ENCODE assay signal across 18 cellular contexts in the genomic region with DNA sequence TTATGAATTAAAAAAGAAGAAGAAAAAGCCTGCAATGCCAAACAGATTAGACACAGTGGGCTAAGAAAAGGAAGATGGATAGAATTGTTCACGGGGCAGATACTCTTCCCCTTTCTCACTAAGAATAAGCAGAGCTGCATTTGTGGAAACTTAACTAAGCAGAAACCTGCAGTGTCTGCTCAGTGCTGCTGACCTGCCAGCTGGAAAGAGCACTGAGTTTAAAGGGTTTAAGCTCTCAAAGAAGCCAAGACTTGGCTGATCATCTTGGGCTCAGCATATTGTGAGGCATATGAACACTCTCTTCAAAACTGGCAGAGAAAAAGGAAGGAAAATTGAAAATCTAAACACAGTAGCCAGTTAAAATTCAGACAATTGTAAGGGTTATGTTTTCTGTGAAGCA.
DNase-seq lines count a peak whose midpoint lies in the region; ATAC-seq and TF ChIP-seq lines count a peak whose summit lies in the region.
"Had no signal": no experiment of that assay in that cellular context is flagged by ENCODE, and none has a peak within 500 bp of the region (broad histone marks: within the 10 kb centered on the region; RNA-seq: fewer than 3 reads in every experiment).

No MANE protein-coding gene starts in this region.

- H2AK5ac ChIP-seq in neuronal stem cell (ENCODE audit: low read depth, low read length) = no peak overlapping the region

- H3K27me3 ChIP-seq in HAP-1 (ENCODE audit: low read depth) (no peaks in the 10 kb centered on the region), neuronal stem cell (ENCODE audit: control insufficient read depth in 3 of 3, insufficient read depth in 3 of 3, low read depth in 1 of 3, low read length in 3 of 3) (no peaks in the 10 kb centered on the region)

- no peaks in the 10 kb centered on the region for H3K79me1 ChIP-seq in neuronal stem cell (ENCODE audit: low read depth, low read length)

- H3K9me3 ChIP-seq in HAP-1 = no peaks in the 10 kb centered on the region
- no peaks in the 10 kb centered on the region for H3K9me3 ChIP-seq in neuronal stem cell (replicated peaks in 1 of 2; ENCODE audit: control insufficient read depth in 2 of 2, insufficient read depth in 1 of 2, low read depth in 1 of 2, low read length in 2 of 2)
- H3K9me3 ChIP-seq: mucosa of descending colon had no signal

- no peak overlapping the region for H2BK12ac ChIP-seq in neuronal stem cell (ENCODE audit: low read length)

- H3K14ac ChIP-seq in neuronal stem cell (ENCODE audit: low read length) = no peak overlapping the region

- H3K4me3 ChIP-seq in HAP-1 (no peak overlapping the region), choroid plexus epithelial cell (ENCODE audit: low read depth, low read length) (no peak overlapping the region), neuronal stem cell (ENCODE audit: low read length in 2 of 2) (no peak overlapping the region)
- H3K4me3 ChIP-seq: mucosa of descending colon had no signal

- H3K36me3 ChIP-seq in HAP-1 (replicated peaks) = no peaks in the 10 kb centered on the region
- H3K36me3 ChIP-seq in neuronal stem cell (replicated peaks in 1 of 2; ENCODE audit: control insufficient read depth in 2 of 2, insufficient read depth in 2 of 2, low read length in 2 of 2) = no peaks in the 10 kb centered on the region

- no peak overlapping the region for H3K18ac ChIP-seq in neuronal stem cell (ENCODE audit: low read length)

- in situ Hi-C loops in HAP-1 (cut with MboI; ENCODE audit: low sequenced_read_pairs) = no loop called here

- ATAC-seq in HG03469 (IDR thresholded peaks at IDR 0.05; ENCODE audit: unreplicated experiment) (no peak), GM18517 (IDR thresholded peaks at IDR 0.05; ENCODE audit: unreplicated experiment) (no peak)
- ATAC-seq: activated CD8-positive, alpha-beta memory T cell treated with anti-CD3 and anti-CD28 coated beads, Interleukin-2, amount 10 ng/mL, durations not matched to agents 7 days and 5 days; left colon; mucosa of descending colon had no signal

- DNase-seq in HAP-1 (ENCODE audit: low spot score in 2 of 2) (peak; percentile 24 to 40), NCI-H82 (lab: John Stamatoyannopoulos, UW) (peak; percentile 58), choroid plexus epithelial cell (ENCODE audit: low read depth) (peak; percentile 13), neuronal stem cell (ENCODE audit: low spot score) (peak; percentile 54), epidermal melanocyte (ENCODE audit: insufficient read length, low spot score) (no peak), cortex of kidney (lab: John Stamatoyannopoulos, UW) (no peak)
- DNase-seq: activated CD4-positive, CD25-positive, alpha-beta regulatory T cell treated with anti-CD3 and anti-CD28 coated beads, Interleukin-2, amount 50 U/mL, for 72 hours; activated CD8-positive, alpha-beta memory T cell treated with anti-CD3 and anti-CD28 coated beads, Interleukin-2, amount 10 ng/mL, durations not matched to agents 7 days and 5 days; activated effector memory CD4-positive, alpha-beta T cell treated with Interleukin-2 at 50 U/mL for 16 hours; cerebellar nuclear complex; left colon; MM.1S; mucosa of descending colon; NCI-H2029 treated with DMSO at 0.1 percent for 48 hours; SHP77 treated with DMSO at 0.1 percent for 48 hours; stimulated activated CD4-positive, alpha-beta T cell treated with anti-CD3 and anti-CD28 coated beads, Interleukin-2, amount 100 ng/mL, for 48 hours had no signal

- H3K9ac ChIP-seq in neuronal stem cell (ENCODE audit: low read depth, low read length, poor library complexity) = no peak overlapping the region

- H3K23ac ChIP-seq in neuronal stem cell (ENCODE audit: low read depth, low read length, poor library complexity) = no peak overlapping the region

- H2BK5ac ChIP-seq in neuronal stem cell (ENCODE audit: low read length) = no peak overlapping the region

- H4K8ac ChIP-seq in neuronal stem cell (ENCODE audit: low read depth, low read length) = no peak overlapping the region

- H2BK120ac ChIP-seq in neuronal stem cell (ENCODE audit: low read depth, low read length) = no peak overlapping the region

- H3K4me1 ChIP-seq in HAP-1 = peaks cover 19% of the 10 kb centered on the region
- H3K4me1 ChIP-seq in neuronal stem cell (ENCODE audit: control insufficient read depth in 2 of 2, insufficient read depth in 1 of 2, low read depth in 1 of 2, low read length in 2 of 2) = peaks cover 0 to 17% of the 10 kb centered on the region in 2 donors

- H4K91ac ChIP-seq in neuronal stem cell (ENCODE audit: low read depth, low read length, poor library complexity) = no peak overlapping the region

- TF ChIP-seq CTCF in choroid plexus epithelial cell (conservative IDR thresholded peaks at IDR 0.05; ENCODE audit: low read depth, low read length) = no peak

- H2BK15ac ChIP-seq in neuronal stem cell (ENCODE audit: low read length) = no peak overlapping the region

- no peak overlapping the region for H3K4me2 ChIP-seq in neuronal stem cell (ENCODE audit: insufficient read depth, low read length, poor library complexity, severe bottlenecking)

- H2AFZ ChIP-seq in neuronal stem cell (ENCODE audit: low read length) = peak overlapping the region; percentile 52

- no peak overlapping the region for H3K27ac ChIP-seq in neuronal stem cell (replicated peaks; ENCODE audit: low read length)

- WGBS in neuronal stem cell (ENCODE audit: extremely low coverage in 2 of 2, insufficient read length in 2 of 2, insufficient replicate concordance in 1 of 2), 2 donors = no CpG with 5 or more reads among the region's 1 CpG

- H3K4ac ChIP-seq in neuronal stem cell (ENCODE audit: low read length) = no peak overlapping the region

Comparison
In these comparisons a context has a peak if more than half of its experiments do, and no peak if none do; other contexts are left out.
1. DNase-seq: peak in HAP-1 (2 of 2), NCI-H82 (single experiment), choroid plexus epithelial cell (single experiment) and neuronal stem cell (single experiment); none in epidermal melanocyte (single experiment) and cortex of kidney (single experiment).